In genomic region chr2:85436836-85437487, GRCh38 we compare ENCODE assay signal across 7 cellular contexts. TPM values are rescaled to one million over a fixed set of nuclear protein-coding genes. Genes with fewer than 3 reads are reported as not detected.
DNase-seq lines count a peak whose midpoint lies in the region; ATAC-seq, FAIRE-seq and TF ChIP-seq lines count a peak whose summit lies in the region.

No MANE protein-coding gene starts in this region.

- no peak for TF ChIP-seq CTCF in RWPE2 (IDR thresholded peaks at IDR 0.05; ENCODE audit: poor library complexity, severe bottlenecking)
- no peak for TF ChIP-seq CTCF in fibroblast of lung (conservative IDR thresholded peaks at IDR 0.05 in 1 of 2, IDR thresholded peaks at IDR 0.05 in 1 of 2; ENCODE audit: low read depth in 1 of 2, low read length in 2 of 2)

- WGBS in small intestine, 3 donors: 63 to 74% (median 71%) methylated on average over 10 of the region's 10 CpGs

- H3K9me3 ChIP-seq in RWPE2 (ENCODE audit: severe bottlenecking): no peaks in the 10 kb centered on the region
- no peaks in the 10 kb centered on the region for H3K9me3 ChIP-seq in fibroblast of lung (ENCODE audit: control insufficient read depth, insufficient read depth, low read depth, low read length)
- no peaks in the 10 kb centered on the region for H3K9me3 ChIP-seq in small intestine (ENCODE audit: control insufficient read depth, low read depth)

- no peak for FAIRE-seq in small intestine (lab: Jason Lieb, UNC)

- H3K27ac ChIP-seq in RWPE2 (ENCODE audit: poor library complexity, severe bottlenecking) (peak overlapping the region; percentile 61), fibroblast of lung (ENCODE audit: insufficient read depth, low read length) (peak overlapping the region; percentile 80), small intestine (ENCODE audit: low read depth in 1 of 2, low read length in 1 of 2) (peak overlapping the region; percentile 58 to 97)

- DNase-seq in RWPE2 (ENCODE audit: low spot score) (no peak), fibroblast of lung (ENCODE audit: low read depth in 2 of 2) (no peak), small intestine (no peak), OCI-M2 (lab: John Stamatoyannopoulos, UW; ENCODE audit: unreplicated experiment) (no peak)

- H3K79me2 ChIP-seq in fibroblast of lung (ENCODE audit: control insufficient read depth, insufficient read depth, low read length): no peaks in the 10 kb centered on the region

- H3K36me3 ChIP-seq in RWPE2 (ENCODE audit: low read depth) (no peaks in the 10 kb centered on the region), fibroblast of lung (ENCODE audit: control insufficient read depth, insufficient read depth, low read length) (no peaks in the 10 kb centered on the region), small intestine (ENCODE audit: control insufficient read depth in 2 of 2, insufficient read depth in 2 of 2, low read length in 2 of 2) (no peaks in the 10 kb centered on the region)

- H3K4me3 ChIP-seq in RWPE2 (ENCODE audit: severe bottlenecking) (no peak overlapping the region), fibroblast of lung (replicated peaks in 1 of 4; ENCODE audit: control extremely low read depth in 1 of 4, insufficient read depth in 1 of 4, low read depth in 3 of 4, low read length in 4 of 4) (no peak overlapping the region), small intestine (ENCODE audit: low read depth in 1 of 2, low read length in 2 of 2) (no peak overlapping the region)

- H2AFZ ChIP-seq in fibroblast of lung (ENCODE audit: low read length): peak overlapping the region; percentile 31

- H3K4me1 ChIP-seq in RWPE2 (ENCODE audit: insufficient read depth, poor library complexity, severe bottlenecking): peaks cover 29% of the 10 kb centered on the region
- peaks cover 30% of the 10 kb centered on the region for H3K4me1 ChIP-seq in fibroblast of lung (ENCODE audit: control insufficient read depth, extremely low read depth, insufficient read depth, low read length)
- peaks cover 2 to 12% of the 10 kb centered on the region in 2 donors for H3K4me1 ChIP-seq in small intestine (ENCODE audit: control insufficient read depth in 2 of 2, insufficient read depth in 1 of 2, low read depth in 1 of 2, low read length in 1 of 2)

- H3K27me3 ChIP-seq in RWPE2 (ENCODE audit: insufficient read depth, poor library complexity, severe bottlenecking): no peaks in the 10 kb centered on the region
- H3K27me3 ChIP-seq in fibroblast of lung (ENCODE audit: control insufficient read depth, insufficient read depth, low read length): no peaks in the 10 kb centered on the region
- H3K27me3 ChIP-seq in small intestine (ENCODE audit: control insufficient read depth in 2 of 2, insufficient read depth in 2 of 2, low read length in 2 of 2): no peaks in the 10 kb centered on the region

- H3K4me2 ChIP-seq in fibroblast of lung (ENCODE audit: extremely low read depth, insufficient read depth, low read length): no peak overlapping the region

- H4K20me1 ChIP-seq in fibroblast of lung (ENCODE audit: control insufficient read depth, extremely low read depth, insufficient read depth, low read length): no peaks in the 10 kb centered on the region

- H3K9ac ChIP-seq in fibroblast of lung (ENCODE audit: insufficient read depth, low read length): peak overlapping the region; percentile 63

- ATAC-seq in GM21717 (IDR thresholded peaks at IDR 0.05; ENCODE audit: unreplicated experiment) (peak; percentile 2), RWPE2 (ENCODE audit: low read depth) (no peak), esophagus mucosa (no peak), HG03378 (IDR thresholded peaks at IDR 0.05; ENCODE audit: unreplicated experiment) (no peak)

RNA-seq across cellular contexts. Expression of gene SH2D6, which starts 18.4 kb away (rescaled TPM):
- total RNA-seq in fibroblast of lung (0.77 and 2.1 TPM in 2 replicates), esophagus mucosa (0.12 TPM)
- polyA plus RNA-seq in fibroblast of lung (0.16 and 0.29 TPM in 2 replicates), small intestine (100 to 1,000 TPM in 1 of 3 donors, 10 to 100 TPM in 2; 11.8 to 122 (median 35.8) TPM)
- 0.30 and 0.32 TPM in 2 replicates for polyA plus RNA-seq in fibroblast of lung (2012)
- not detected in 2 replicates for polyA minus RNA-seq in fibroblast of lung (ENCODE audit: low replicate concordance)

RNA-seq across cellular contexts. Expression of gene CAPG, which starts 26.8 kb away (rescaled TPM):
- total RNA-seq in fibroblast of lung: 105 and 193 TPM in 2 replicates
- polyA plus RNA-seq in fibroblast of lung: 43.8 and 159 TPM in 2 replicates
- 64.0 and 211 TPM in 2 replicates for polyA plus RNA-seq in fibroblast of lung (2012)
- 38.6 and 96.8 TPM in 2 replicates for polyA minus RNA-seq in fibroblast of lung (ENCODE audit: low replicate concordance)
- polyA plus RNA-seq in small intestine: 100 to 1,000 TPM in 1 of 3 donors, 10 to 100 TPM in 2; 35.8 to 130 (median 82.3) TPM
- 295 TPM for total RNA-seq in esophagus mucosa
